ENCODE assay signal across 10 cellular contexts in the genomic region with DNA sequence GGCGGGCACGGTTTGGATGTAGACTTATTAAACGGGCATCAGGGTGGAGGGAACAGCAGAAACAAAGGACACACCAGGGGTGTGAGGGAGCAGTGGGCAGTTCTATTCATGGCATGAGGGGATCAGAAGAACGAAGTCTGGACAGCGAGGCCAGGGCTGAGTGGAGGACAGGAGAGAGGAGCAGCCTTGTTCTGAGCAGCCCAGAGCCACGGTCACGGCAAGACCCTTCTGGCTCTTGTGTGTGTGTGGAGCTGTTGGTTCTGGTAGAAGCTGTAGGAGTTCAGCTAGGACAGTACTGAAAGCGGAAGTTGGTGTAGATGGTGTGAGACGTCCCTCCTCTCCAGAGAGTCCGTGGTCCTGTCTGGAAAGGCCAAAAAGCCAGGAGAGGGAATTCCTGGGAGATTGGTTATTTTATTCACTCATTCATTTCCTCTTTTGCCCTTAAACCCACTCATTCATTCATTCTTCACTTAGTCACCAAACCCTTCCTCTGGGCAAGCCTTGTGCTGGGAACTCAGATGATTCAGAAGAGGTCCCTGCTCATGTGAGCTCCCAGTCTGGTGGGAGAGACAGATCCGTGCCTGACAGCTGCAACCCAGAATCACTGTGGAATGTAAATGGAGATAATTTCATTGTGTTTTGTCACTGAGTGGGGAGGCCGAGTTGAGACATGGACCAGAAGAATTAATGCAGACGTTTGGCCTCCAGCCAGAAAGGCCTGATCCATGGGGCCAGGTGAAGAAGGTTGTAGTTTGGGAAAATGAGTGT. TPM values are rescaled to one million over a fixed set of nuclear protein-coding genes. Genes with fewer than 3 reads are reported as not detected.
DNase-seq lines count a peak whose midpoint lies in the region; FAIRE-seq and TF ChIP-seq lines count a peak whose summit lies in the region.
"Had no signal": no experiment of that assay in that cellular context is flagged by ENCODE, and none has a peak within 500 bp of the region (broad histone marks: within the 10 kb centered on the region; RNA-seq: fewer than 3 reads in every experiment).

No MANE protein-coding gene starts in this region.

- POLR2A ChIA-PET in CD4-positive, alpha-beta memory T cell (lab: Charles Lee; ENCODE audit: partially characterized antibody), result no interaction called here
- POLR2A ChIA-PET in PC-9 (lab: Charles Lee; ENCODE audit: unreplicated experiment), result no interaction called here

- peak overlapping the region in 4 of 7 donors; percentile 10 to 88 (median 55) for H3K27ac Mint-ChIP-seq in CD4-positive, alpha-beta memory T cell
- H3K27ac Mint-ChIP-seq: activated naive CD8-positive, alpha-beta T cell treated with anti-CD3 and anti-CD28 coated beads for 36 hours had no signal

- H3K36me3 ChIP-seq in CD4-positive, alpha-beta memory T cell (ENCODE audit: insufficient read depth, low read length), result no peaks in the 10 kb centered on the region
- no peaks in the 10 kb centered on the region for H3K36me3 ChIP-seq in PC-9 (ENCODE audit: low read depth)

- H3K9me2 ChIP-seq in PC-9 (ENCODE audit: insufficient read depth), result no peaks in the 10 kb centered on the region

- intact Hi-C loops in CD4-positive, alpha-beta memory T cell (cut with micrococcal nuclease), result no loop called here
- intact Hi-C loops in PC-9 (cut with micrococcal nuclease; ENCODE audit: unreplicated experiment), result loop anchor here (5.0 kb wide), 1 partner anchor 263 kb away; a partner anchor contains a TSS

- H3K9me3 ChIP-seq in CD4-positive, alpha-beta memory T cell (ENCODE audit: control insufficient read depth in 1 of 2, low read length in 2 of 2), result no peaks in the 10 kb centered on the region
- no peaks in the 10 kb centered on the region for H3K9me3 ChIP-seq in PC-9 (ENCODE audit: insufficient read depth, low read depth)

- CTCF ChIA-PET in CD4-positive, alpha-beta memory T cell (lab: Charles Lee; ENCODE audit: partially characterized antibody), result interaction anchor here (1.2 kb wide), 1 partner anchor 44 kb away, joined by 4 read pairs; no protein-coding TSS in a partner anchor
- CTCF ChIA-PET in PC-9 (lab: Charles Lee), result no interaction called here

- no peak for FAIRE-seq in GM19239 (lab: Jason Lieb, UNC)

- H3K4me1 ChIP-seq in CD4-positive, alpha-beta memory T cell (ENCODE audit: insufficient read depth, low read length), result peaks cover 16% of the 10 kb centered on the region
- peaks cover 6% of the 10 kb centered on the region; the same call in 1 of the 2 replicates for H3K4me1 ChIP-seq in PC-9 (replicated peaks; ENCODE audit: insufficient read depth)

- no peaks in the 10 kb centered on the region for H4K20me1 ChIP-seq in PC-9 (ENCODE audit: insufficient read depth)

- H3K27me3 ChIP-seq in CD4-positive, alpha-beta memory T cell (ENCODE audit: insufficient read depth, low read length), result no peaks in the 10 kb centered on the region
- no peaks in the 10 kb centered on the region for H3K27me3 ChIP-seq in PC-9 (ENCODE audit: insufficient read depth, low read depth)

- peak overlapping the region in 4 of 8 donors; percentile 18 to 83 (median 76) for H3K4me3 Mint-ChIP-seq in CD4-positive, alpha-beta memory T cell

- no peaks in the 10 kb centered on the region for H3K9me3 Mint-ChIP-seq in CD4-positive, alpha-beta memory T cell
- H3K9me3 Mint-ChIP-seq: activated naive CD8-positive, alpha-beta T cell treated with anti-CD3 and anti-CD28 coated beads for 36 hours had no signal

- no peak for DNase-seq in CD4-positive, alpha-beta memory T cell
- DNase-seq in M059J (ENCODE audit: low read depth), result peak; percentile 47
- peak; percentile 72 for DNase-seq in amniotic epithelial cell (ENCODE audit: low read depth)
- DNase-seq in mesenteric fat pad (ENCODE audit: low spot score), result peak; percentile 60
- no peak for DNase-seq in GM19239 (ENCODE audit: insufficient read length, low spot score)
- no peak for DNase-seq in foreskin melanocyte
- DNase-seq in medulla oblongata (ENCODE audit: extremely low spot score), result no peak
- DNase-seq in PC-9, result no peak
- DNase-seq: activated naive CD8-positive, alpha-beta T cell treated with anti-CD3 and anti-CD28 coated beads for 36 hours; stimulated activated CD4-positive, alpha-beta T cell treated with anti-CD3 and anti-CD28 coated beads, Interleukin-15, amount 100 ng/mL, for 24 hours had no signal

- no peaks in the 10 kb centered on the region for H3K36me3 Mint-ChIP-seq in CD4-positive, alpha-beta memory T cell
- H3K36me3 Mint-ChIP-seq: activated naive CD8-positive, alpha-beta T cell treated with anti-CD3 and anti-CD28 coated beads for 36 hours had no signal

- H3K4me2 ChIP-seq in PC-9, result no peak overlapping the region

- H2AFZ ChIP-seq in PC-9, result no peak overlapping the region

- BruUV-seq in PC-9 (replicated peaks; lab: Mats Ljungman, UMichigan), result no TSS peak

- H3K4me1 Mint-ChIP-seq in CD4-positive, alpha-beta memory T cell, result peaks cover 9 to 24% (median 11%) of the 10 kb centered on the region in 4 donors

- H3K4me3 ChIP-seq in CD4-positive, alpha-beta memory T cell (ENCODE audit: low read length in 2 of 2), result no peak overlapping the region
- no peak overlapping the region for H3K4me3 ChIP-seq in PC-9

- no peaks in the 10 kb centered on the region for H3K79me2 ChIP-seq in PC-9 (ENCODE audit: low read depth)

- no peak for TF ChIP-seq CTCF in PC-9 (conservative IDR thresholded peaks at IDR 0.05)

- H3K27ac ChIP-seq in CD4-positive, alpha-beta memory T cell (ENCODE audit: low read depth, low read length), result no peak overlapping the region
- H3K27ac ChIP-seq in PC-9, result no peak overlapping the region

- peaks cover 25% of the 10 kb centered on the region for H3F3A ChIP-seq in PC-9 (ENCODE audit: insufficient read depth, low read depth)

- no peaks in the 10 kb centered on the region for H3K27me3 Mint-ChIP-seq in CD4-positive, alpha-beta memory T cell
- H3K27me3 Mint-ChIP-seq: activated naive CD8-positive, alpha-beta T cell treated with anti-CD3 and anti-CD28 coated beads for 36 hours had no signal

RNA-seq across cellular contexts. Expression of a gene that starts 4.1 kb away (rescaled TPM):
- under 1 TPM; 0.64 to 1.00 TPM for total RNA-seq in CD4-positive, alpha-beta memory T cell
- not detected for polyA plus RNA-seq in CD4-positive, alpha-beta memory T cell
- 0.64 and 0.66 TPM in 2 replicates for total RNA-seq in M059J (2014; rRNA removed; shearing (Covaris generic))
- total RNA-seq in mesenteric fat pad (3.6 TPM), PC-9 (2021) (24.9 and 25.7 TPM in 2 replicates)

Comparison
In these comparisons a context has a peak if more than half of its experiments do, and no peak if none do; other contexts are left out.
1. DNase-seq: peak in M059J (single experiment), amniotic epithelial cell (single experiment) and mesenteric fat pad (single experiment); none in CD4-positive, alpha-beta memory T cell (0 of 5), GM19239 (single experiment), foreskin melanocyte (single experiment), medulla oblongata (single experiment) and PC-9 (0 of 2).